ENCODE assay signal across 9 cellular contexts in genomic region chr1:184025242-184025675, GRCh38. TPM values are rescaled to one million over a fixed set of nuclear protein-coding genes. Genes with fewer than 3 reads are reported as not detected.
DNase-seq lines count a peak whose midpoint lies in the region; TF ChIP-seq lines count a peak whose summit lies in the region.
"Had no signal": no experiment of that assay in that cellular context is flagged by ENCODE, and none has a peak within 500 bp of the region (broad histone marks: within the 10 kb centered on the region; RNA-seq: fewer than 3 reads in every experiment).

No MANE protein-coding gene starts in this region.

- H3K9ac ChIP-seq in skeletal muscle tissue (ENCODE audit: low read depth in 1 of 3, low read length in 3 of 3): no peak overlapping the region

- H3K9me3 ChIP-seq in HEK293 (ENCODE audit: control insufficient read depth, insufficient read depth, low read depth, low read length) (no peaks in the 10 kb centered on the region), skeletal muscle tissue (ENCODE audit: control insufficient read depth in 3 of 3, low read length in 3 of 3) (no peaks in the 10 kb centered on the region), suprapubic skin (no peaks in the 10 kb centered on the region)

- TF ChIP-seq POLR2A in suprapubic skin (IDR thresholded peaks at IDR 0.05): no peak

- peak overlapping the region; percentile 19; the same call in 1 of the 2 replicates for H3K27ac ChIP-seq in HEK293 (ENCODE audit: extremely low read depth, low read depth, low read length)
- H3K27ac ChIP-seq in skeletal muscle tissue (ENCODE audit: low read depth, low read length): peak overlapping the region; percentile 28
- H3K27ac ChIP-seq in suprapubic skin: no peak overlapping the region

- CTCF ChIA-PET in HEK293 (lab: Yijun Ruan, JAX): interaction anchor here (0.7 kb wide), 1 partner anchor 32 kb away, joined by 3 read pairs; no protein-coding TSS in a partner anchor

- no peaks in the 10 kb centered on the region for H3K27me3 ChIP-seq in skeletal muscle tissue (ENCODE audit: control insufficient read depth in 3 of 3, insufficient read depth in 3 of 3, low read length in 3 of 3)
- H3K27me3 ChIP-seq in suprapubic skin: no peaks in the 10 kb centered on the region

- H3K4me3 ChIP-seq in HEK293 (ENCODE audit: low read depth, low read length) (no peak overlapping the region), skeletal muscle tissue (ENCODE audit: low read length in 3 of 3) (no peak overlapping the region), suprapubic skin (no peak overlapping the region)

- POLR2A ChIA-PET in HEK293 (lab: Yijun Ruan, JAX): interaction anchor here (0.7 to 0.9 kb wide), 2 partner anchors 11 to 95 kb away, joined by 4 to 5 read pairs; no protein-coding TSS in a partner anchor

- TF ChIP-seq EP300 in suprapubic skin (IDR thresholded peaks at IDR 0.05): no peak

- TF ChIP-seq CTCF in HEK293 (tag by site-specific recombination; IDR thresholded peaks at IDR 0.05): no peak
- no peak for TF ChIP-seq CTCF in suprapubic skin (IDR thresholded peaks at IDR 0.05)

- DNase-seq in NCI-H82 treated with DMSO at 0.1 percent for 48 hours (lab: John Stamatoyannopoulos, UW; ENCODE audit: unreplicated experiment): peak; percentile 83
- peak; percentile 97 for DNase-seq in fibroblast of peridontal ligament (ENCODE audit: extremely low read depth)
- DNase-seq in activated CD4-positive, alpha-beta T cell treated with anti-CD3 and anti-CD28 coated beads, Interleukin-2, amount 50 U/mL, for 1 hour: no peak
- DNase-seq in suprapubic skin (ENCODE audit: low spot score in 2 of 2): no peak
- DNase-seq in UCSD-AML1 (lab: John Stamatoyannopoulos, UW; ENCODE audit: unreplicated experiment): no peak
- DNase-seq: activated gamma-delta T cell treated with Interleukin-2 at 50 U/mL for 16 hours, MV-4-11 had no signal

- no peaks in the 10 kb centered on the region for H3K36me3 ChIP-seq in HEK293 (ENCODE audit: control insufficient read depth in 2 of 2, insufficient read depth in 1 of 2, low read length in 2 of 2)
- no peaks in the 10 kb centered on the region for H3K36me3 ChIP-seq in skeletal muscle tissue (ENCODE audit: control insufficient read depth in 3 of 3, insufficient read depth in 3 of 3, low read length in 3 of 3)
- no peaks in the 10 kb centered on the region for H3K36me3 ChIP-seq in suprapubic skin

- 88% methylated on average over 1 of the region's 1 CpG for WGBS in suprapubic skin

- H3K4me1 ChIP-seq in HEK293 (ENCODE audit: control insufficient read depth, insufficient read depth, low read length): peaks cover 29% of the 10 kb centered on the region
- peaks cover 41% of the 10 kb centered on the region in 3 donors for H3K4me1 ChIP-seq in skeletal muscle tissue (ENCODE audit: control insufficient read depth in 3 of 3, insufficient read depth in 3 of 3, low read length in 3 of 3)
- peaks cover 25% of the 10 kb centered on the region for H3K4me1 ChIP-seq in suprapubic skin

TF ChIP-seq in HEK293, 187 proteins besides CTCF, POLR2A, EP300 and RAD21 (continues in another document):
- TF ChIP-seq PRDM6 (tag by site-specific recombination; IDR thresholded peaks at IDR 0.05) (peak; percentile 73), ZNF473 (tag by site-specific recombination; IDR thresholded peaks at IDR 0.05) (no peak), SETDB1 (IDR thresholded peaks at IDR 0.05; ENCODE audit: insufficient read length, low read length) (no peak), KLF16 (tag by site-specific recombination; IDR thresholded peaks at IDR 0.05) (no peak), MYNN (tag by site-specific recombination; IDR thresholded peaks at IDR 0.05; ENCODE audit: borderline replicate concordance) (no peak), ZNF302 (tag by site-specific recombination; IDR thresholded peaks at IDR 0.05; ENCODE audit: low read depth) (no peak), ZNF366 (tag by site-specific recombination; conservative IDR thresholded peaks at IDR 0.05) (peak; percentile 68), REPIN1 (tag by site-specific recombination; IDR thresholded peaks at IDR 0.05; ENCODE audit: low read depth) (no peak), ZSCAN16 (tag by site-specific recombination; IDR thresholded peaks at IDR 0.05) (no peak), PRDM1 (tag by site-specific recombination; IDR thresholded peaks at IDR 0.05) (no peak), ZEB2 (tag by site-specific recombination; IDR thresholded peaks at IDR 0.05) (peak; percentile 79; the same call in 1 of the 2 replicates), ZNF416 (tag by site-specific recombination; IDR thresholded peaks at IDR 0.05) (no peak), ZSCAN23 (tag by site-specific recombination; IDR thresholded peaks at IDR 0.05) (no peak), ZNF274 (IDR thresholded peaks at IDR 0.05; ENCODE audit: low read length) (no peak), ZNF274 (tag by site-specific recombination; IDR thresholded peaks at IDR 0.05; ENCODE audit: borderline replicate concordance) (no peak), ZNF2 (tag by site-specific recombination; IDR thresholded peaks at IDR 0.05) (peak; percentile 48; the same call in 1 of the 2 replicates), GFI1B (tag by site-specific recombination; IDR thresholded peaks at IDR 0.05) (peak; percentile 69; the same call in 1 of the 2 replicates), WT1 (tag by site-specific recombination; IDR thresholded peaks at IDR 0.05) (no peak), ZBTB17 (tag by site-specific recombination; IDR thresholded peaks at IDR 0.05) (peak; percentile 57), ZNF843 (tag by site-specific recombination; IDR thresholded peaks at IDR 0.05) (peak; percentile 72), ZNF354C (tag by site-specific recombination; IDR thresholded peaks at IDR 0.05; ENCODE audit: borderline replicate concordance, low read depth) (no peak), ZNF600 (tag by site-specific recombination; IDR thresholded peaks at IDR 0.05) (peak; percentile 65), ATF2 (tag by site-specific recombination; IDR thresholded peaks at IDR 0.05; ENCODE audit: low read depth) (no peak), KLF17 (tag by site-specific recombination; IDR thresholded peaks at IDR 0.05) (no peak), ZSCAN30 (tag by site-specific recombination; IDR thresholded peaks at IDR 0.05) (peak; percentile 41; the same call in 1 of the 2 replicates), ZNF747 (tag by site-specific recombination; IDR thresholded peaks at IDR 0.05) (no peak), ZNF239 (tag by site-specific recombination; IDR thresholded peaks at IDR 0.05) (no peak), ZNF654 (tag by site-specific recombination; IDR thresholded peaks at IDR 0.05; ENCODE audit: low read depth) (no peak), ZNF707 (tag by site-specific recombination; IDR thresholded peaks at IDR 0.05) (no peak), ZNF768 (tag by site-specific recombination; IDR thresholded peaks at IDR 0.05) (no peak), OSR2 (tag by site-specific recombination; IDR thresholded peaks at IDR 0.05) (peak; percentile 72; the same call in 1 of the 2 replicates)

RNA-seq across cellular contexts. Expression of gene COLGALT2, which starts 12.3 kb away (rescaled TPM):
- 5.7 TPM for total RNA-seq in skeletal muscle tissue
- under 1 TPM in 3 of 4 donors, not detected in 1; 0.16 to 0.70 (median 0.17) TPM for total RNA-seq in suprapubic skin

RNA-seq across cellular contexts. Expression of gene TSEN15, which starts 26.3 kb away (rescaled TPM):
- total RNA-seq in skeletal muscle tissue: 19.3 TPM
- 10 to 100 TPM; 14.8 to 24.7 (median 21.3) TPM for total RNA-seq in suprapubic skin

Comparison
In these comparisons a context has a peak if more than half of its experiments do, and no peak if none do; other contexts are left out.
1. DNase-seq: peak in NCI-H82 treated with DMSO at 0.1 percent for 48 hours (single experiment) and fibroblast of peridontal ligament (single experiment); none in activated CD4-positive, alpha-beta T cell treated with anti-CD3 and anti-CD28 coated beads, Interleukin-2, amount 50 U/mL, for 1 hour (single experiment), suprapubic skin (0 of 2) and UCSD-AML1 (single experiment).